ENCODE assay signal across 8 cellular contexts in genomic region chr15:50425219-50425618, GRCh38. TPM values are rescaled to one million over a fixed set of nuclear protein-coding genes. Genes with fewer than 3 reads are reported as not detected.
DNase-seq lines count a peak whose midpoint lies in the region; ATAC-seq, FAIRE-seq and TF ChIP-seq lines count a peak whose summit lies in the region.

No MANE protein-coding gene starts in this region.

- FAIRE-seq in frontal cortex (lab: Jason Lieb, UNC), result no peak

- no peak for DNase-seq in activated naive CD4-positive, alpha-beta T cell treated with anti-CD3 and anti-CD28 coated beads for 36 hours
- DNase-seq in activated naive CD4-positive, alpha-beta T cell treated with anti-CD3 and anti-CD28 coated beads, Interleukin-2, amount 50 U/mL, for 16 hours, result no peak
- DNase-seq in astrocyte of the hippocampus (ENCODE audit: low read depth, low spot score) (peak; percentile 9), lower leg skin (ENCODE audit: low spot score in 2 of 2) (no peak), upper lobe of left lung (no peak), NOMO-1 treated with DMSO at 0.1 percent for 48 hours (lab: John Stamatoyannopoulos, UW; ENCODE audit: unreplicated experiment) (no peak), frontal cortex (ENCODE audit: low spot score in 2 of 2) (no peak)

- H3K27me3 ChIP-seq in upper lobe of left lung, result no peaks in the 10 kb centered on the region

- peaks cover 19 to 43% (median 22%) of the 10 kb centered on the region in 4 donors for H3K4me1 ChIP-seq in upper lobe of left lung

- H3K27ac Mint-ChIP-seq in activated naive CD4-positive, alpha-beta T cell treated with anti-CD3 and anti-CD28 coated beads for 36 hours, result peak overlapping the region; percentile 92

- peak overlapping the region; percentile 94 for H3K4me3 Mint-ChIP-seq in activated naive CD4-positive, alpha-beta T cell treated with anti-CD3 and anti-CD28 coated beads for 36 hours

- no peak for TF ChIP-seq EP300 in upper lobe of left lung (IDR thresholded peaks at IDR 0.05)

- ATAC-seq in upper lobe of left lung (ENCODE audit: low FRiP score in 2 of 2), result no peak
- no peak for ATAC-seq in HG03039 (IDR thresholded peaks at IDR 0.05; ENCODE audit: unreplicated experiment)

- peaks cover 3% of the 10 kb centered on the region for H3K36me3 Mint-ChIP-seq in activated naive CD4-positive, alpha-beta T cell treated with anti-CD3 and anti-CD28 coated beads for 36 hours (ENCODE audit: low read depth)

- 5 to 13% methylated on average over 5 of the region's 5 CpGs for WGBS in lower leg skin, 2 donors
- 13 to 18% methylated on average over 5 of the region's 5 CpGs for WGBS in upper lobe of left lung, 2 donors

- TF ChIP-seq POLR2A in lower leg skin (IDR thresholded peaks at IDR 0.05) (no peak), upper lobe of left lung (IDR thresholded peaks at IDR 0.05) (no peak)

- H3K9me3 ChIP-seq in upper lobe of left lung, result no peaks in the 10 kb centered on the region

- no peaks in the 10 kb centered on the region for H3K9me3 Mint-ChIP-seq in activated naive CD4-positive, alpha-beta T cell treated with anti-CD3 and anti-CD28 coated beads for 36 hours

- intact Hi-C loops in activated naive CD4-positive, alpha-beta T cell treated with anti-CD3 and anti-CD28 coated beads for 36 hours (cut with micrococcal nuclease), result loop anchor here (2.0 kb wide), 1 partner anchor 340 kb away; the partner anchor contains the start of gene SPPL2A
- intact Hi-C loops in lower leg skin (cut with DNase I; ENCODE audit: low total_unique reads), result loop anchor here (10.0 kb wide), 1 partner anchor 70 kb away; the partner anchor contains the start of gene GABPB1

- CTCF ChIA-PET in activated naive CD4-positive, alpha-beta T cell treated with anti-CD3 and anti-CD28 coated beads for 36 hours (lab: Charles Lee), result no interaction called here

- peaks cover 36% of the 10 kb centered on the region for H3K4me1 Mint-ChIP-seq in activated naive CD4-positive, alpha-beta T cell treated with anti-CD3 and anti-CD28 coated beads for 36 hours (ENCODE audit: low read depth)

- TF ChIP-seq CTCF in lower leg skin (IDR thresholded peaks at IDR 0.05) (no peak), upper lobe of left lung (IDR thresholded peaks at IDR 0.05) (no peak)

- H3K27ac ChIP-seq in upper lobe of left lung, result peak overlapping the region in 3 of 4 donors; percentile 86 to 95 (median 91)

- H3K4me3 ChIP-seq in lower leg skin (ENCODE audit: low read depth, poor library complexity, severe bottlenecking) (peak overlapping the region; percentile 82), upper lobe of left lung (peak overlapping the region; percentile 49 to 81 (median 64))

- H3K27me3 Mint-ChIP-seq in activated naive CD4-positive, alpha-beta T cell treated with anti-CD3 and anti-CD28 coated beads for 36 hours (ENCODE audit: low read depth), result no peaks in the 10 kb centered on the region

- peaks cover 0 to 3% (median 0%) of the 10 kb centered on the region in 4 donors for H3K36me3 ChIP-seq in upper lobe of left lung

RNA-seq across cellular contexts. Expression of gene USP8, which starts 1.0 kb away (rescaled TPM):
- total RNA-seq in activated naive CD4-positive, alpha-beta T cell treated with anti-CD3 and anti-CD28 coated beads for 36 hours, result 10 to 100 TPM; 31.6 TPM
- total RNA-seq in lower leg skin (10 to 100 TPM; 34.8 to 67.0 (median 44.7) TPM), upper lobe of left lung (10 to 100 TPM; 21.8 to 65.4 (median 53.2) TPM), frontal cortex (26.9 TPM)
